In genomic region chr3:21747376-21747775, GRCh38 we compare ENCODE assay signal across 20 cellular contexts. TPM values are rescaled to one million over a fixed set of nuclear protein-coding genes. Genes with fewer than 3 reads are reported as not detected.
A peak's percentile ranks its signal among the peaks of the same experiment; 100 is the strongest.
DNase-seq lines count a peak whose midpoint lies in the region; ATAC-seq and TF ChIP-seq lines count a peak whose summit lies in the region.
"Had no signal": no experiment of that assay in that cellular context is flagged by ENCODE, and none has a peak within 500 bp of the region (broad histone marks: within the 10 kb centered on the region; RNA-seq: fewer than 3 reads in every experiment).

No MANE protein-coding gene starts in this region.

- peak overlapping the region; percentile 25 to 34 for H3K27ac ChIP-seq in right atrium auricular region
- H3K27ac ChIP-seq: A549, RWPE1 had no signal

- H3K4me1 ChIP-seq in right atrium auricular region = peaks cover 0 to 35% of the 10 kb centered on the region in 2 donors
- H3K4me1 ChIP-seq: A549 had no signal

- intact Hi-C loops in Right ventricle myocardium superior (cut with DNase I) = no loop called here
- intact Hi-C loops in activated T-helper 1 cell treated with anti-CD3 and anti-CD28 coated beads, Interleukin-12 subunit alpha, Interleukin-12 subunit beta, Interleukin-2, Interleukin-4 antibody, amounts not matched to agents 30 ng/mL and 10 ng/mL and 1 ng/mL, durations not matched to agents 14 hours and 24 hours and 36 hours (cut with micrococcal nuclease) = no loop called here

- no peak for DNase-seq in right atrium auricular region (ENCODE audit: low spot score)
- no peak for DNase-seq in Right ventricle myocardium superior
- peak; percentile 12 for DNase-seq in epithelial cell of esophagus (ENCODE audit: low read depth)
- no peak for DNase-seq in activated T-helper 1 cell treated with anti-CD3 and anti-CD28 coated beads, Interleukin-12 subunit alpha, Interleukin-12 subunit beta, Interleukin-2, Interleukin-4 antibody, amounts not matched to agents 30 ng/mL and 10 ng/mL and 1 ng/mL, durations not matched to agents 14 hours and 24 hours and 36 hours (ENCODE audit: low spot score)
- no peak for DNase-seq in H4 (ENCODE audit: low spot score)
- no peak for DNase-seq in HCEC 1CT
- no peak for DNase-seq in NCI-H2196 (lab: John Stamatoyannopoulos, UW; ENCODE audit: unreplicated experiment)
- DNase-seq: activated CD8-positive, alpha-beta memory T cell treated with anti-CD3 and anti-CD28 coated beads for 24 hours; activated effector memory CD4-positive, alpha-beta T cell treated with Interleukin-2 at 50 U/mL for 16 hours; anterior cingulate cortex; stimulated activated CD4-positive, alpha-beta T cell treated with anti-CD3 and anti-CD28 coated beads, Interleukin-1b, Interleukin-23, amount 100 ng/mL, for 48 hours; T-cell had no signal

- H3K27me3 Mint-ChIP-seq in nephron (ENCODE audit: low read depth) = peaks cover 5% of the 10 kb centered on the region
- H3K27me3 Mint-ChIP-seq in activated T-helper 1 cell treated with anti-CD3 and anti-CD28 coated beads, Interleukin-12 subunit alpha, Interleukin-12 subunit beta, Interleukin-2, Interleukin-4 antibody, amounts not matched to agents 30 ng/mL and 10 ng/mL and 1 ng/mL, durations not matched to agents 14 hours and 24 hours and 36 hours (ENCODE audit: insufficient read depth) = no peaks in the 10 kb centered on the region
- H3K27me3 Mint-ChIP-seq: natural killer cell treated with Interleukin-12 subunit alpha and Interleukin-12 subunit beta and Interleukin-15 and Interleukin-18, amount 100 ng/mL, for 72 hours had no signal

- no peaks in the 10 kb centered on the region for H3K27me3 ChIP-seq in right atrium auricular region

- no peaks in the 10 kb centered on the region for H3K36me3 Mint-ChIP-seq in nephron (ENCODE audit: low read depth)
- no peaks in the 10 kb centered on the region for H3K36me3 Mint-ChIP-seq in activated T-helper 1 cell treated with anti-CD3 and anti-CD28 coated beads, Interleukin-12 subunit alpha, Interleukin-12 subunit beta, Interleukin-2, Interleukin-4 antibody, amounts not matched to agents 30 ng/mL and 10 ng/mL and 1 ng/mL, durations not matched to agents 14 hours and 24 hours and 36 hours (ENCODE audit: low read depth)
- H3K36me3 Mint-ChIP-seq: natural killer cell treated with Interleukin-12 subunit alpha and Interleukin-12 subunit beta and Interleukin-15 and Interleukin-18, amount 100 ng/mL, for 72 hours; T-cell had no signal

- no peaks in the 10 kb centered on the region for H3K36me3 ChIP-seq in right atrium auricular region
- H3K36me3 ChIP-seq: HAP-1 had no signal

- H3K4me3 Mint-ChIP-seq in nephron = peak overlapping the region; percentile 33 to 98 (median 61)
- no peak overlapping the region for H3K4me3 Mint-ChIP-seq in activated T-helper 1 cell treated with anti-CD3 and anti-CD28 coated beads, Interleukin-12 subunit alpha, Interleukin-12 subunit beta, Interleukin-2, Interleukin-4 antibody, amounts not matched to agents 30 ng/mL and 10 ng/mL and 1 ng/mL, durations not matched to agents 14 hours and 24 hours and 36 hours
- H3K4me3 Mint-ChIP-seq: natural killer cell treated with Interleukin-12 subunit alpha and Interleukin-12 subunit beta and Interleukin-15 and Interleukin-18, amount 100 ng/mL, for 72 hours; T-cell; WTC11 had no signal

- H3K9me3 ChIP-seq in right atrium auricular region = no peaks in the 10 kb centered on the region
- H3K9me3 ChIP-seq: A549, HAP-1 had no signal

- H3K4me1 Mint-ChIP-seq in nephron = peaks cover 44% of the 10 kb centered on the region
- no peaks in the 10 kb centered on the region for H3K4me1 Mint-ChIP-seq in activated T-helper 1 cell treated with anti-CD3 and anti-CD28 coated beads, Interleukin-12 subunit alpha, Interleukin-12 subunit beta, Interleukin-2, Interleukin-4 antibody, amounts not matched to agents 30 ng/mL and 10 ng/mL and 1 ng/mL, durations not matched to agents 14 hours and 24 hours and 36 hours (ENCODE audit: low read depth)
- H3K4me1 Mint-ChIP-seq: T-cell had no signal

- TF ChIP-seq CTCF in right atrium auricular region (IDR thresholded peaks at IDR 0.05) = no peak
- TF ChIP-seq CTCF in epithelial cell of esophagus (IDR thresholded peaks at IDR 0.05; ENCODE audit: insufficient read depth, low read depth, low read length, missing control alignments) = no peak
- no peak for TF ChIP-seq CTCF in nephron (IDR thresholded peaks at IDR 0.05; ENCODE audit: unreplicated experiment in 3 of 3)

- H3K27ac Mint-ChIP-seq in nephron = peak overlapping the region; percentile 83 to 90 (median 88)
- H3K27ac Mint-ChIP-seq in activated T-helper 1 cell treated with anti-CD3 and anti-CD28 coated beads, Interleukin-12 subunit alpha, Interleukin-12 subunit beta, Interleukin-2, Interleukin-4 antibody, amounts not matched to agents 30 ng/mL and 10 ng/mL and 1 ng/mL, durations not matched to agents 14 hours and 24 hours and 36 hours = no peak overlapping the region
- H3K27ac Mint-ChIP-seq: natural killer cell treated with Interleukin-12 subunit alpha and Interleukin-12 subunit beta and Interleukin-15 and Interleukin-18, amount 100 ng/mL, for 72 hours; T-cell; WTC11 had no signal

- no peaks in the 10 kb centered on the region for H3K9me3 Mint-ChIP-seq in nephron
- H3K9me3 Mint-ChIP-seq in activated T-helper 1 cell treated with anti-CD3 and anti-CD28 coated beads, Interleukin-12 subunit alpha, Interleukin-12 subunit beta, Interleukin-2, Interleukin-4 antibody, amounts not matched to agents 30 ng/mL and 10 ng/mL and 1 ng/mL, durations not matched to agents 14 hours and 24 hours and 36 hours = peaks cover under 1% of the 10 kb centered on the region
- H3K9me3 Mint-ChIP-seq: natural killer cell treated with Interleukin-12 subunit alpha and Interleukin-12 subunit beta and Interleukin-15 and Interleukin-18, amount 100 ng/mL, for 72 hours had no signal

- ATAC-seq in Right ventricle myocardium superior (ENCODE audit: poor library complexity) = no peak
- ATAC-seq: A549; HepG2; natural killer cell treated with Interleukin-12 subunit alpha and Interleukin-12 subunit beta and Interleukin-15 and Interleukin-18, amount 100 ng/mL, for 72 hours; T-cell; WTC11 had no signal

- H3K4me3 ChIP-seq in right atrium auricular region (peak overlapping the region in 1 of 2 donors; percentile 11), epithelial cell of esophagus (ENCODE audit: low read length) (no peak overlapping the region)
- H3K4me3 ChIP-seq: A549, HAP-1, lung had no signal

RNA-seq across cellular contexts. Expression of gene ZNF385D, which starts 3.6 kb away (rescaled TPM):
- total RNA-seq in right atrium auricular region (1 to 10 TPM in 1 of 2 donors, under 1 TPM in 1; 0.59 to 1.1 TPM), Right ventricle myocardium superior (2.2 TPM)
- not detected in 2 replicates for total RNA-seq in activated T-helper 1 cell treated with anti-CD3 and anti-CD28 coated beads, Interleukin-12 subunit alpha, Interleukin-12 subunit beta, Interleukin-2, Interleukin-4 antibody, amounts not matched to agents 30 ng/mL and 10 ng/mL and 1 ng/mL, durations not matched to agents 14 hours and 24 hours and 36 hours
- total RNA-seq in H4 (2014; rRNA removed; shearing (Covaris generic)) = not detected in 2 replicates
- total RNA-seq: HepG2; natural killer cell treated with Interleukin-12 subunit alpha and Interleukin-12 subunit beta and Interleukin-15 and Interleukin-18, amount 100 ng/mL, for 72 hours had no signal
